ENCODE assay signal across 8 cellular contexts in genomic region chr9:120868339-120868675, GRCh38. TPM values are rescaled to one million over a fixed set of nuclear protein-coding genes. Genes with fewer than 3 reads are reported as not detected.
DNase-seq lines count a peak whose midpoint lies in the region; ATAC-seq and TF ChIP-seq lines count a peak whose summit lies in the region.

No MANE protein-coding gene starts in this region.

- H4K20me1 ChIP-seq in H9 (ENCODE audit: control insufficient read depth, insufficient read depth, insufficient read length) = no peaks in the 10 kb centered on the region

- H3K27me3 ChIP-seq in H9 (ENCODE audit: insufficient read depth, low read length) (no peaks in the 10 kb centered on the region), gastroesophageal sphincter (no peaks in the 10 kb centered on the region)

- no peak overlapping the region for H3T11ph ChIP-seq in H9 (ENCODE audit: low read length)

- H4K5ac ChIP-seq in H9 (ENCODE audit: insufficient read length, low read depth, low read length) = no peak overlapping the region

- no peak overlapping the region for H2AFZ ChIP-seq in H9 (ENCODE audit: low read length)

- no CpG with 5 or more reads among the region's 11 CpGs for WGBS in H9 (ENCODE audit: extremely low coverage, insufficient read length, low lambda C conversion rate)
- 8 to 42% methylated on average over 6 to 9 of the region's 11 CpGs for WGBS in gastroesophageal sphincter (ENCODE audit: low coverage in 1 of 2), 2 donors

- H2AK5ac ChIP-seq in H9 (ENCODE audit: insufficient read length, low read length) = no peak overlapping the region

- peak overlapping the region; percentile 33 to 59 for H3K4me3 ChIP-seq in gastroesophageal sphincter

- peak; percentile 9 to 29 for TF ChIP-seq POLR2A in gastroesophageal sphincter (IDR thresholded peaks at IDR 0.05)

- H2BK15ac ChIP-seq in H9 (ENCODE audit: low read depth, low read length) = no peak overlapping the region

- H4K8ac ChIP-seq in H9 (replicated peaks; ENCODE audit: insufficient read length, low read depth, low read length) = no peak overlapping the region

- H2BK120ac ChIP-seq in H9 (ENCODE audit: low read depth, low read length, poor library complexity, severe bottlenecking) = no peak overlapping the region

- TF ChIP-seq EP300 in gastroesophageal sphincter (IDR thresholded peaks at IDR 0.05) = no peak

- H3K36me3 ChIP-seq in gastroesophageal sphincter = peaks cover 0 to 68% of the 10 kb centered on the region in 2 donors

- H3K4me1 Mint-ChIP-seq in H9 = peaks cover 25 to 33% of the 10 kb centered on the region in 2 experiments
- peaks cover 35% of the 10 kb centered on the region for H3K4me1 Mint-ChIP-seq in stimulated activated effector memory CD8-positive, alpha-beta T cell treated with anti-CD3 and anti-CD28 coated beads, Interleukin-12 subunit alpha, Interleukin-12 subunit beta, amount 100 ng/mL, for 72 hours

- no peak for TF ChIP-seq CTCF in H9 (conservative IDR thresholded peaks at IDR 0.05)
- no peak for TF ChIP-seq CTCF in VCaP (conservative IDR thresholded peaks at IDR 0.05)
- TF ChIP-seq CTCF in gastroesophageal sphincter (IDR thresholded peaks at IDR 0.05) = peak in 3 of 4 experiments; percentile 21 to 25 (median 23)

- H3K4me3 Mint-ChIP-seq in H9 = peak overlapping the region; percentile 33 to 49
- H3K4me3 Mint-ChIP-seq in stimulated activated effector memory CD8-positive, alpha-beta T cell treated with anti-CD3 and anti-CD28 coated beads, Interleukin-12 subunit alpha, Interleukin-12 subunit beta, amount 100 ng/mL, for 72 hours = peak overlapping the region; percentile 81

- ATAC-seq in gastroesophageal sphincter (peak; percentile 59), GM21423 (IDR thresholded peaks at IDR 0.05; ENCODE audit: unreplicated experiment) (no peak), GM18858 (IDR thresholded peaks at IDR 0.05; ENCODE audit: unreplicated experiment) (no peak)
- ATAC-seq in stimulated activated effector memory CD8-positive, alpha-beta T cell treated with anti-CD3 and anti-CD28 coated beads, Interleukin-12 subunit alpha, Interleukin-12 subunit beta, amount 100 ng/mL, for 72 hours = peak; percentile 12

- no peak overlapping the region for H3K27ac ChIP-seq in H9 (ENCODE audit: insufficient read length, low read depth, low read length)
- peak overlapping the region; percentile 76 for H3K27ac ChIP-seq in VCaP
- H3K27ac ChIP-seq in gastroesophageal sphincter = peak overlapping the region; percentile 86 to 94 (median 92)

- no peak overlapping the region for H2BK20ac ChIP-seq in H9 (ENCODE audit: low read depth, low read length, poor library complexity, severe bottlenecking)

- no peak overlapping the region for H3K18ac ChIP-seq in H9 (ENCODE audit: insufficient read length, low read depth, low read length)

- H3K4me1 ChIP-seq in H9 (ENCODE audit: insufficient read depth, low read length) (peaks cover 4% of the 10 kb centered on the region; the same call in 1 of the 2 replicates), gastroesophageal sphincter (peaks cover 0 to 24% (median 11%) of the 10 kb centered on the region in 3 donors)

- no peaks in the 10 kb centered on the region for H3K79me2 ChIP-seq in H9 (ENCODE audit: insufficient read depth, low read length)

- no peak overlapping the region for H3K23ac ChIP-seq in H9 (ENCODE audit: insufficient read length, low read depth, low read length)

- no peak overlapping the region for H3K9ac ChIP-seq in H9 (ENCODE audit: extremely low read depth, insufficient read length, low read length)

- peaks cover 3 to 54% (median 17%) of the 10 kb centered on the region in 3 experiments; a peak in 6 of 7 replicates for H3K36me3 Mint-ChIP-seq in H9 (ENCODE audit: insufficient read depth in 1 of 3, low read depth in 3 of 3)
- peaks cover 86% of the 10 kb centered on the region for H3K36me3 Mint-ChIP-seq in stimulated activated effector memory CD8-positive, alpha-beta T cell treated with anti-CD3 and anti-CD28 coated beads, Interleukin-12 subunit alpha, Interleukin-12 subunit beta, amount 100 ng/mL, for 72 hours

- no peak overlapping the region for H4K91ac ChIP-seq in H9 (ENCODE audit: insufficient read length, low read depth, low read length)

- H3K56ac ChIP-seq in H9 (ENCODE audit: insufficient read length, low read depth, low read length) = no peak overlapping the region

- DNase-seq in H9 (no peak), dedifferentiated amniotic fluid mesenchymal stem cell (ENCODE audit: extremely low spot score) (no peak), cerebellar cortex (ENCODE audit: low spot score) (no peak)
- no peak for DNase-seq in stimulated activated effector memory CD8-positive, alpha-beta T cell treated with anti-CD3 and anti-CD28 coated beads, Interleukin-12 subunit alpha, Interleukin-12 subunit beta, amount 100 ng/mL, for 72 hours (ENCODE audit: low spot score in 2 of 2)

- no peak overlapping the region for H2BK12ac ChIP-seq in H9 (ENCODE audit: insufficient read length, low read depth, low read length)

- H3K14ac ChIP-seq in H9 (ENCODE audit: insufficient read depth, low read length) = no peak overlapping the region

- no peak overlapping the region for H3K27ac Mint-ChIP-seq in H9
- H3K27ac Mint-ChIP-seq in stimulated activated effector memory CD8-positive, alpha-beta T cell treated with anti-CD3 and anti-CD28 coated beads, Interleukin-12 subunit alpha, Interleukin-12 subunit beta, amount 100 ng/mL, for 72 hours = peak overlapping the region; percentile 84

- H3K4me2 ChIP-seq in H9 (ENCODE audit: insufficient read depth, insufficient read length, low read length) = peak overlapping the region; percentile 35

- H2BK5ac ChIP-seq in H9 (ENCODE audit: insufficient read length, low read length) = no peak overlapping the region

- no peaks in the 10 kb centered on the region; a peak in 1 of 5 replicates for H3K9me3 Mint-ChIP-seq in H9
- no peaks in the 10 kb centered on the region for H3K9me3 Mint-ChIP-seq in stimulated activated effector memory CD8-positive, alpha-beta T cell treated with anti-CD3 and anti-CD28 coated beads, Interleukin-12 subunit alpha, Interleukin-12 subunit beta, amount 100 ng/mL, for 72 hours

- H3K79me1 ChIP-seq in H9 (ENCODE audit: insufficient read depth, low read depth, low read length, poor library complexity, severe bottlenecking) = no peaks in the 10 kb centered on the region

- H3K23me2 ChIP-seq in H9 (ENCODE audit: insufficient read length, low read depth, low read length, poor library complexity, severe bottlenecking) = no peaks in the 10 kb centered on the region

- H3K9me3 ChIP-seq in H9 (ENCODE audit: control insufficient read depth, low read depth, low read length) = no peaks in the 10 kb centered on the region
- H3K9me3 ChIP-seq in gastroesophageal sphincter = no peaks in the 10 kb centered on the region

- H3K27me3 Mint-ChIP-seq in H9 (ENCODE audit: low read depth) = no peaks in the 10 kb centered on the region

- H3K4ac ChIP-seq in H9 (ENCODE audit: low read depth, low read length) = no peak overlapping the region

RNA-seq across cellular contexts. Expression of gene PHF19, which starts 8.7 kb away (rescaled TPM):
- 66.7 and 66.8 TPM in 2 replicates for total RNA-seq in H9 (2021)
- 10 to 100 TPM; 27.0 to 82.5 (median 54.3) TPM for total RNA-seq in gastroesophageal sphincter

RNA-seq across cellular contexts. Expression of gene PSMD5, which starts 25.6 kb away (rescaled TPM):
- total RNA-seq in H9 (2021) (64.9 and 68.9 TPM in 2 replicates), gastroesophageal sphincter (10 to 100 TPM; 26.8 to 42.8 (median 33.2) TPM)

RNA-seq across cellular contexts. Expression of gene TRAF1, which starts 58.3 kb away (rescaled TPM):
- total RNA-seq in H9 (2021) (1.4 and 1.5 TPM in 2 replicates), gastroesophageal sphincter (10 to 100 TPM in 1 of 4 donors, 1 to 10 TPM in 3; 1.2 to 14.3 (median 7.1) TPM)

Comparison
In these comparisons a context has a peak if more than half of its experiments do, and no peak if none do; other contexts are left out.
1. CTCF ChIP-seq: peak in gastroesophageal sphincter (3 of 4); none in H9 (single experiment) and VCaP (single experiment).
2. ATAC-seq: peak in gastroesophageal sphincter (single experiment) and stimulated activated effector memory CD8-positive, alpha-beta T cell treated with anti-CD3 and anti-CD28 coated beads, Interleukin-12 subunit alpha, Interleukin-12 subunit beta, amount 100 ng/mL, for 72 hours (single experiment); none in GM21423 (single experiment) and GM18858 (single experiment).